In genomic region chr11:34174411-34175041, GRCh38 we compare ENCODE assay signal across 8 cellular contexts.
A peak's percentile ranks its signal among the peaks of the same experiment; 100 is the strongest.
DNase-seq lines count a peak whose midpoint lies in the region; ATAC-seq and TF ChIP-seq lines count a peak whose summit lies in the region.

No MANE protein-coding gene starts in this region.

- no peaks in the 10 kb centered on the region for H3K9me3 Mint-ChIP-seq in activated naive CD4-positive, alpha-beta T cell treated with anti-CD3 and anti-CD28 coated beads for 36 hours

- no peak overlapping the region for H3K27ac Mint-ChIP-seq in activated naive CD4-positive, alpha-beta T cell treated with anti-CD3 and anti-CD28 coated beads for 36 hours

- intact Hi-C loops in activated naive CD4-positive, alpha-beta T cell treated with anti-CD3 and anti-CD28 coated beads for 36 hours (cut with micrococcal nuclease): loop anchor here (1.0 to 10.0 kb wide), 8 partner anchors 40 to 320 kb away; no protein-coding TSS in a partner anchor
- intact Hi-C loops in head of caudate nucleus (cut with DNase I) (loop anchor here (5.0 kb wide), 2 partner anchors 93 to 318 kb away; no protein-coding TSS in a partner anchor), tibial artery (cut with DNase I; ENCODE audit: low total_unique reads) (loop anchor here (2.0 to 5.0 kb wide), 2 partner anchors 184 to 318 kb away; partner anchors contain the start of gene ABTB2)

- TF ChIP-seq CTCF in parathyroid adenoma (IDR thresholded peaks at IDR 0.05) (peak; percentile 73), tibial artery (IDR thresholded peaks at IDR 0.05) (peak; percentile 97 to 98)

- H2AFZ ChIP-seq in parathyroid adenoma: peak overlapping the region; percentile 50

- H3K9me3 ChIP-seq in parathyroid adenoma (ENCODE audit: control insufficient read depth, low read length) (no peaks in the 10 kb centered on the region), tibial artery (no peaks in the 10 kb centered on the region)

- H3K27me3 Mint-ChIP-seq in activated naive CD4-positive, alpha-beta T cell treated with anti-CD3 and anti-CD28 coated beads for 36 hours (ENCODE audit: low read depth): no peaks in the 10 kb centered on the region

- ATAC-seq in GM21825 (IDR thresholded peaks at IDR 0.05; ENCODE audit: unreplicated experiment): peak; percentile 83

- H3K4me3 Mint-ChIP-seq in activated naive CD4-positive, alpha-beta T cell treated with anti-CD3 and anti-CD28 coated beads for 36 hours: peak overlapping the region; percentile 41

- peaks cover 21% of the 10 kb centered on the region for H3K4me1 Mint-ChIP-seq in activated naive CD4-positive, alpha-beta T cell treated with anti-CD3 and anti-CD28 coated beads for 36 hours (ENCODE audit: low read depth)

- no peak overlapping the region for H3K4me2 ChIP-seq in parathyroid adenoma (ENCODE audit: low read length)

- H3K27ac ChIP-seq in parathyroid adenoma (no peak overlapping the region), tibial artery (peak overlapping the region; percentile 33 to 54)

- DNase-seq in EL: peak; percentile 73
- peak; percentile 51 for DNase-seq in LHCN-M2 (ENCODE audit: low read depth)
- DNase-seq in SK-N-DZ (ENCODE audit: low spot score): peak; percentile 62
- peak; percentile 88 for DNase-seq in activated naive CD4-positive, alpha-beta T cell treated with anti-CD3 and anti-CD28 coated beads for 36 hours
- peak; percentile 78 to 96 (median 90) for DNase-seq in head of caudate nucleus
- peak; percentile 82 to 90 for DNase-seq in tibial artery

- H3K36me3 Mint-ChIP-seq in activated naive CD4-positive, alpha-beta T cell treated with anti-CD3 and anti-CD28 coated beads for 36 hours (ENCODE audit: low read depth): no peaks in the 10 kb centered on the region

- H3K36me3 ChIP-seq in parathyroid adenoma (ENCODE audit: control insufficient read depth, insufficient read depth, low read length): no peaks in the 10 kb centered on the region
- H3K36me3 ChIP-seq in tibial artery: no peaks in the 10 kb centered on the region

- no peaks in the 10 kb centered on the region for H3K79me2 ChIP-seq in parathyroid adenoma

- CTCF ChIA-PET in activated naive CD4-positive, alpha-beta T cell treated with anti-CD3 and anti-CD28 coated beads for 36 hours (lab: Charles Lee): interaction anchor here (0.6 to 5.1 kb wide), 49 partner anchors 8 to 1015 kb away, joined by 3 to 71 read pairs (median 4); partner anchors contain the start of gene ABTB2

- no peak overlapping the region for H3K9ac ChIP-seq in parathyroid adenoma

- H3K4me1 ChIP-seq in parathyroid adenoma (no peaks in the 10 kb centered on the region), tibial artery (peaks cover 0 to 13% (median 8%) of the 10 kb centered on the region in 4 donors)

- H3K4me3 ChIP-seq in parathyroid adenoma (ENCODE audit: low read depth, low read length) (no peak overlapping the region), tibial artery (peak overlapping the region; percentile 26 to 47)

- no peaks in the 10 kb centered on the region for H3K27me3 ChIP-seq in parathyroid adenoma (ENCODE audit: control insufficient read depth, insufficient read depth, low read length)
- no peaks in the 10 kb centered on the region for H3K27me3 ChIP-seq in tibial artery
